Comparison of ENCODE assay signal across 1 cellular context in genomic region chr2:144213797-144214196, GRCh38.
TF ChIP-seq lines count a peak whose summit lies in the region.

No MANE protein-coding gene starts in this region.

TF ChIP-seq in GM12878, 131 proteins besides CTCF, POLR2A, EP300 and RAD21 (continued from another document and continues in another):
- TF ChIP-seq PRDM15 (CRISPR knock-in tag; IDR thresholded peaks at IDR 0.05) (no peak), RELB (IDR thresholded peaks at IDR 0.05; ENCODE audit: low read depth) (peak; percentile 79), CHD1 (IDR thresholded peaks at IDR 0.05; ENCODE audit: low read depth, low read length) (no peak), CREM (IDR thresholded peaks at IDR 0.05; ENCODE audit: low read depth) (peak; percentile 78; the same call in 1 of the 2 replicates), ZBTB11 (CRISPR knock-in tag; IDR thresholded peaks at IDR 0.05) (no peak), RELA (IDR thresholded peaks at IDR 0.05; ENCODE audit: borderline replicate concordance, partially characterized antibody) (peak; percentile 49), MXI1 (IDR thresholded peaks at IDR 0.05; ENCODE audit: low read depth, low read length) (no peak), JUND (IDR thresholded peaks at IDR 0.05; ENCODE audit: low read depth, low read length) (peak; percentile 41; the same call in 1 of the 2 replicates), SMAD1 (IDR thresholded peaks at IDR 0.05; ENCODE audit: low read depth, partially characterized antibody) (no peak), ZNF687 (IDR thresholded peaks at IDR 0.05) (no peak), PAX5 (IDR thresholded peaks at IDR 0.05; ENCODE audit: borderline replicate concordance, low read depth, low read length) (no peak), TBL1XR1 (IDR thresholded peaks at IDR 0.05; ENCODE audit: low read depth, low read length) (peak; percentile 97), HDAC2 (IDR thresholded peaks at IDR 0.05) (no peak), ATF7 (IDR thresholded peaks at IDR 0.05; ENCODE audit: low read depth) (peak; percentile 82), SKIL (IDR thresholded peaks at IDR 0.05; ENCODE audit: low read depth, poor library complexity, severe bottlenecking) (peak; percentile 91), NRF1 (conservative IDR thresholded peaks at IDR 0.05; ENCODE audit: low read depth, low read length) (no peak), NFYA (IDR thresholded peaks at IDR 0.05; ENCODE audit: borderline replicate concordance, low read depth, low read length) (no peak), MYB (IDR thresholded peaks at IDR 0.05; ENCODE audit: borderline replicate concordance, low read depth, low read length) (no peak), PBX3 (IDR thresholded peaks at IDR 0.05; ENCODE audit: insufficient replicate concordance, low read depth, low read length) (no peak), GABPA (IDR thresholded peaks at IDR 0.05; ENCODE audit: low read depth) (peak; percentile 56; the same call in 1 of the 2 replicates), MEF2A (IDR thresholded peaks at IDR 0.05; ENCODE audit: insufficient read depth, low read depth, low read length) (peak; percentile 98), BCL11A (IDR thresholded peaks at IDR 0.05; ENCODE audit: low read depth, low read length) (peak; percentile 75), RBBP5 (conservative IDR thresholded peaks at IDR 0.05) (no peak), SIX5 (IDR thresholded peaks at IDR 0.05; ENCODE audit: low read depth, low read length, severe bottlenecking) (no peak), TCF7 (IDR thresholded peaks at IDR 0.05; ENCODE audit: borderline replicate concordance) (no peak), DPF2 (IDR thresholded peaks at IDR 0.05) (peak; percentile 77; the same call in 1 of the 2 replicates), HDAC6 (IDR thresholded peaks at IDR 0.05; ENCODE audit: unreplicated experiment) (no peak), SREBF1 (IDR thresholded peaks at IDR 0.05; ENCODE audit: low read length) (peak; percentile 46; the same call in 1 of the 2 replicates), TAF1 (IDR thresholded peaks at IDR 0.05; ENCODE audit: borderline replicate concordance, low read depth, low read length) (no peak), CBX5 (IDR thresholded peaks at IDR 0.05; ENCODE audit: low read depth) (peak; percentile 79; the same call in 1 of the 2 replicates), CBFB (IDR thresholded peaks at IDR 0.05; ENCODE audit: low read depth) (peak; percentile 54; the same call in 1 of the 2 replicates), MAX (IDR thresholded peaks at IDR 0.05; ENCODE audit: low read depth, low read length) (no peak), YY1 (IDR thresholded peaks at IDR 0.05; ENCODE audit: low read depth, low read length) (no peak), CUX1 (IDR thresholded peaks at IDR 0.05; ENCODE audit: insufficient replicate concordance, low read depth, low read length) (no peak), RFX5 (IDR thresholded peaks at IDR 0.05; ENCODE audit: low read depth, low read length) (no peak), SMC3 (IDR thresholded peaks at IDR 0.05; ENCODE audit: borderline replicate concordance, low read length) (no peak), EZH2 (IDR thresholded peaks at IDR 0.05; ENCODE audit: borderline replicate concordance, control insufficient read depth, low read depth, low read length) (no peak)
